8 cellular contexts compared by ENCODE assay signal in the genomic region with DNA sequence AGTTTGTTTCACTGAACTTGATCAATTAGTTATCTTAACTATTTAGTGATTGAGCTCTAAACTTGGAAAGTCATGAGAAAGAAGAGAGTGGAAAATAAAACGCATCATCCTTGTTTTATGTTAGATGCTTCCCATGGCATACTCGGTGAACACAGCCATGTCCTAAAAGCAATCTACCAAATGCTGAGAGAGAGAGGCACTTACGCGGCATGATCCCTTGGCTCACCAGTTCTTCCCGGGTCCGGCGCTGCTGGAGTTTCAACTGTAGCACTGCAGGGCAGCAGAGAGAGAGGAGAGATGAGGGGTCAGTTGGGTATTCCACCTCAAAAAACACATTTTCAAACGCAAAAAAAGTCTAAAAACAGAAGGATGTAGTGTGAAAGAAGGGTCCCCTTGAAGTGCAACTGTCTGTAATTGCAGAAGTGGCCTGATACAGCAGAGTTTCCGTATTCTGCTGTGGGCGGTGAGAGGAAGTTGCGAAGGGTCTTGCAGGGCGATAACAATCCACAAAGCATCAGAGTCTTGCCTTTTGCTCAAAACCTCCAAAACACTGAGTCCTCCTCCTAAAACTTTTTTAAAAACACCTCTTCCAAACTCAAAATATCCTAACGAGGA.
DNase-seq lines count a peak whose midpoint lies in the region; ATAC-seq, FAIRE-seq and TF ChIP-seq lines count a peak whose summit lies in the region.

No MANE protein-coding gene starts in this region.

- no TSS peak for BruUV-seq in GM12878 (replicated peaks; lab: Mats Ljungman, UMichigan)

- H3K4me1 ChIP-seq in GM12878 (ENCODE audit: control insufficient read depth, insufficient read depth, low read length): no peaks in the 10 kb centered on the region; the same call in 1 of the 2 replicates

- peak overlapping the region; percentile 66 for H3K9ac ChIP-seq in GM12878 (ENCODE audit: control insufficient read depth, insufficient read depth, low read length)

- H3K4me1 Mint-ChIP-seq in T-helper 1 cell treated with Interleukin-12 subunit alpha and Interleukin-12 subunit beta and Interleukin-4 antibody, amounts not matched to agents 30 μg/mL and 1 μg/mL, for 36 hours (ENCODE audit: low read depth): peaks cover 49% of the 10 kb centered on the region
- H3K4me1 Mint-ChIP-seq in glutamatergic neuron (ENCODE audit: low read depth, unreplicated experiment): peaks cover 6% of the 10 kb centered on the region

- peak overlapping the region; percentile 77 for H3K4me2 ChIP-seq in GM12878 (ENCODE audit: control insufficient read depth, insufficient read depth)

- TF ChIP-seq EP300 in GM12878 (IDR thresholded peaks at IDR 0.05; ENCODE audit: borderline replicate concordance in 1 of 2, control insufficient read depth in 1 of 2, low read depth in 2 of 2, low read length in 2 of 2): no peak

- TF ChIP-seq POLR2A in GM12878 (IDR thresholded peaks at IDR 0.05; ENCODE audit: low read depth, low read length): peak; percentile 53

- no peaks in the 10 kb centered on the region for H3K27me3 Mint-ChIP-seq in T-helper 1 cell treated with Interleukin-12 subunit alpha and Interleukin-12 subunit beta and Interleukin-4 antibody, amounts not matched to agents 30 μg/mL and 1 μg/mL, for 36 hours (ENCODE audit: low read depth)
- peaks cover 2% of the 10 kb centered on the region for H3K27me3 Mint-ChIP-seq in glutamatergic neuron (ENCODE audit: unreplicated experiment)

- in situ Hi-C loops in GM12878 (cut with MboI): no loop called here

- no peaks in the 10 kb centered on the region for H3K9me3 Mint-ChIP-seq in T-helper 1 cell treated with Interleukin-12 subunit alpha and Interleukin-12 subunit beta and Interleukin-4 antibody, amounts not matched to agents 30 μg/mL and 1 μg/mL, for 36 hours
- peaks cover 6% of the 10 kb centered on the region for H3K9me3 Mint-ChIP-seq in glutamatergic neuron (ENCODE audit: unreplicated experiment)

- SMC1A ChIA-PET in GM12878 (lab: Charles Lee; ENCODE audit: uncharacterized antibody, unreplicated experiment): interaction anchor here (1.0 to 3.2 kb wide), 12 partner anchors 9 to 183 kb away, joined by 3 to 30 read pairs (median 4); no protein-coding TSS in a partner anchor

- H3K27me3 ChIP-seq in GM12878 (replicated peaks in 1 of 2; ENCODE audit: control insufficient read depth in 2 of 2, insufficient read depth in 2 of 2, low read length in 1 of 2): no peaks in the 10 kb centered on the region

- peaks cover 21% of the 10 kb centered on the region for H3K36me3 Mint-ChIP-seq in T-helper 1 cell treated with Interleukin-12 subunit alpha and Interleukin-12 subunit beta and Interleukin-4 antibody, amounts not matched to agents 30 μg/mL and 1 μg/mL, for 36 hours (ENCODE audit: low read depth)
- peaks cover 7% of the 10 kb centered on the region for H3K36me3 Mint-ChIP-seq in glutamatergic neuron (ENCODE audit: unreplicated experiment)

- H4K20me1 ChIP-seq in GM12878 (ENCODE audit: control insufficient read depth, insufficient read depth): no peaks in the 10 kb centered on the region

- ATAC-seq in GM21515 (IDR thresholded peaks at IDR 0.05; ENCODE audit: unreplicated experiment) (peak; percentile 63), GM12878 (peak; percentile 93), GM21390 (IDR thresholded peaks at IDR 0.05; ENCODE audit: unreplicated experiment) (no peak)

- peaks cover 49% of the 10 kb centered on the region for H3K79me2 ChIP-seq in GM12878 (ENCODE audit: control insufficient read depth, insufficient read depth, low read length)

- intact Hi-C loops in GM12878 (cut with micrococcal nuclease; ENCODE audit: unreplicated experiment): loop anchor here (2.0 kb wide), 1 partner anchor 26 kb away; no protein-coding TSS in a partner anchor

- CTCF ChIA-PET in GM12878 (lab: Yijun Ruan, JAX): interaction anchor here (0.7 to 7.0 kb wide), 9 partner anchors 14 to 1204 kb away, joined by 3 to 42 read pairs (median 4); no protein-coding TSS in a partner anchor

- H3K4me3 ChIP-seq in GM12878: peak overlapping the region; percentile 71

- POLR2A ChIA-PET in GM12878 (lab: Charles Lee): interaction anchor here (0.7 kb wide), 1 partner anchor 17 kb away, joined by 5 read pairs; no protein-coding TSS in a partner anchor

- RAD21 ChIA-PET in GM12878 (lab: Charles Lee; ENCODE audit: unreplicated experiment): interaction anchor here (0.9 to 2.5 kb wide), 6 partner anchors 10 to 355 kb away, joined by 3 to 16 read pairs (median 4); no protein-coding TSS in a partner anchor

- peak overlapping the region; percentile 94 for H3K4me3 Mint-ChIP-seq in T-helper 1 cell treated with Interleukin-12 subunit alpha and Interleukin-12 subunit beta and Interleukin-4 antibody, amounts not matched to agents 30 μg/mL and 1 μg/mL, for 36 hours
- no peak overlapping the region for H3K4me3 Mint-ChIP-seq in glutamatergic neuron (ENCODE audit: unreplicated experiment)

- peak; percentile 91 for FAIRE-seq in GM12878 (lab: Jason Lieb, UNC)

- H3K9me3 ChIP-seq in GM12878 (replicated peaks; ENCODE audit: control insufficient read depth, insufficient read depth, low read length): no peaks in the 10 kb centered on the region

- DNase-seq in GM12878 (ENCODE audit: low read depth, low spot score) (peak; percentile 33), NCI-H2171 treated with DMSO at 0.1 percent for 48 hours (lab: John Stamatoyannopoulos, UW) (no peak), glutamatergic neuron (no peak), NCI-H1105 (lab: John Stamatoyannopoulos, UW) (no peak)
- DNase-seq in stimulated activated CD4-positive, alpha-beta T cell treated with anti-CD3 and anti-CD28 coated beads, Interleukin-2, amount 100 ng/mL, for 48 hours: peak; percentile 26

- peaks cover 0 to 8% of the 10 kb centered on the region in 2 experiments; a peak in 2 of 4 replicates for H3K36me3 ChIP-seq in GM12878 (ENCODE audit: control insufficient read depth in 2 of 2, insufficient read depth in 2 of 2, low read length in 1 of 2)

- WGBS in GM12878 (ENCODE audit: insufficient coverage, insufficient replicate concordance, low lambda C conversion rate, missing lambda C conversion rate): under 1% methylated on average over 13 of the region's 13 CpGs

- no peak for TF ChIP-seq RAD21 in GM12878 (IDR thresholded peaks at IDR 0.05; ENCODE audit: insufficient read depth, low read depth, low read length)

- peak overlapping the region; percentile 47 for H2AFZ ChIP-seq in GM12878 (ENCODE audit: control insufficient read depth, low read depth, low read length)

- H3K27ac Mint-ChIP-seq in T-helper 1 cell treated with Interleukin-12 subunit alpha and Interleukin-12 subunit beta and Interleukin-4 antibody, amounts not matched to agents 30 μg/mL and 1 μg/mL, for 36 hours: peak overlapping the region; percentile 97
- no peak overlapping the region for H3K27ac Mint-ChIP-seq in glutamatergic neuron (ENCODE audit: unreplicated experiment)

- H3K27ac ChIP-seq in GM12878 (ENCODE audit: control insufficient read depth, insufficient read depth): peak overlapping the region; percentile 67

- TF ChIP-seq CTCF in GM12878 (IDR thresholded peaks at IDR 0.05 in 2 of 3, conservative IDR thresholded peaks at IDR 0.05 in 1 of 3; ENCODE audit: control insufficient read depth in 2 of 3, extremely low read depth in 1 of 3, insufficient read depth in 1 of 3, low read depth in 3 of 3, low read length in 3 of 3) (no peak), glutamatergic neuron (IDR thresholded peaks at IDR 0.05; ENCODE audit: partially characterized antibody, unreplicated experiment) (no peak)

TF ChIP-seq in GM12878, 131 proteins besides CTCF, POLR2A, EP300 and RAD21 (continues in another document):
- TF ChIP-seq TAF1 (IDR thresholded peaks at IDR 0.05; ENCODE audit: borderline replicate concordance, low read depth, low read length): peak; percentile 44; the same call in 1 of the 2 replicates
- 0 out of 3 replicates have a peak, but pooled peaks have one; percentile 16 for TF ChIP-seq POU2F2 (IDR thresholded peaks at IDR 0.05; ENCODE audit: borderline replicate concordance, low read depth, low read length)
- no peak for TF ChIP-seq WRNIP1 (IDR thresholded peaks at IDR 0.05; ENCODE audit: borderline replicate concordance, low read depth, low read length)
- no peak for TF ChIP-seq BRCA1 (IDR thresholded peaks at IDR 0.05; ENCODE audit: low read depth, low read length)
- TF ChIP-seq, protein P1, sequence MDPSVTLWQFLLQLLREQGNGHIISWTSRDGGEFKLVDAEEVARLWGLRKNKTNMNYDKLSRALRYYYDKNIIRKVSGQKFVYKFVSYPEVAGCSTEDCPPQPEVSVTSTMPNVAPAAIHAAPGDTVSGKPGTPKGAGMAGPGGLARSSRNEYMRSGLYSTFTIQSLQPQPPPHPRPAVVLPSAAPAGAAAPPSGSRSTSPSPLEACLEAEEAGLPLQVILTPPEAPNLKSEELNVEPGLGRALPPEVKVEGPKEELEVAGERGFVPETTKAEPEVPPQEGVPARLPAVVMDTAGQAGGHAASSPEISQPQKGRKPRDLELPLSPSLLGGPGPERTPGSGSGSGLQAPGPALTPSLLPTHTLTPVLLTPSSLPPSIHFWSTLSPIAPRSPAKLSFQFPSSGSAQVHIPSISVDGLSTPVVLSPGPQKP (IDR thresholded peaks at IDR 0.05; ENCODE audit: low read depth, low read length): no peak
- no peak for TF ChIP-seq FOXK2 (IDR thresholded peaks at IDR 0.05)
- TF ChIP-seq FOXM1 (IDR thresholded peaks at IDR 0.05; ENCODE audit: low read depth, low read length): no peak

Comparison
In these comparisons a context has a peak if more than half of its experiments do, and no peak if none do; other contexts are left out.
1. DNase-seq: peak in GM12878 (single experiment) and stimulated activated CD4-positive, alpha-beta T cell treated with anti-CD3 and anti-CD28 coated beads, Interleukin-2, amount 100 ng/mL, for 48 hours (2 of 2); none in NCI-H2171 treated with DMSO at 0.1 percent for 48 hours (single experiment), glutamatergic neuron (single experiment) and NCI-H1105 (single experiment).